1 cellular context compared by ENCODE assay signal in the genomic region with DNA sequence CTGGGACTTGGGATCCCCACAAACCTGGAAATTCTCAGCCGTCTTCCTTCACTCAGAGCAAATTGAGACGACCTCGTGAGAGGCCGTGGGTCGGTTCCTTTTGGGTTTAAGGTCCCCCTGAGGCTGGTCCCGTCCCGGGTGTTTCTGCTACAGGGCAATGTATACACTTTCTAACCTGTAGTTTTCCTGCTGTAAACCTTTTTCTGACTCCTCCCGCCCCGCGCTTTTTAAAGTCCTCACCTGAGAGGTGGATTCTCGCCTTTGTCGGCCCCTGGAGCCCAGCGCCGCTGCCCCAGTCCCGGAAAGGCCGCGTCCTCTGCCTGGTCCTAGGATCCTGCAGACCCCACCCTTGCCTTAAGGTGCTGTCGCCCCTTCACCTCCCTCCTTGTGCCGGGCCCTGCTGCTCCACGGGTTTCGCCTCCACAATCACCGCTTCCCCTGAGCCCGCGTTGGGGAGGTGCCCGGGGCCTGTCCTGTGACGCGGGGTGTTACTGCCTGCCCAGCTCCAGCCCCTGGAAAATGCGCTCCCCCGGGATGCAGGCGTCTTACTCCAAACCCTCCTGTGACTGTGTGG.
TF ChIP-seq lines count a peak whose summit lies in the region.

No MANE protein-coding gene starts in this region.

TF ChIP-seq in HepG2, 621 proteins besides CTCF, POLR2A, EP300 and RAD21:
- TF ChIP-seq GFI1 (CRISPR knock-in tag; IDR thresholded peaks at IDR 0.05; ENCODE audit: borderline replicate concordance) (0 out of 2 replicates have a peak, but pooled peaks have one; percentile 51), ZFP91 (CRISPR knock-in tag; IDR thresholded peaks at IDR 0.05; ENCODE audit: borderline replicate concordance) (0 out of 2 replicates have a peak, but pooled peaks have one; percentile 24), ZNF772 (CRISPR knock-in tag; IDR thresholded peaks at IDR 0.05) (0 out of 2 replicates have a peak, but pooled peaks have one; percentile 29), RBFOX2 (IDR thresholded peaks at IDR 0.05; ENCODE audit: low read depth, low read length) (peak; percentile 9; the same call in 1 of the 2 replicates), RBM39 (IDR thresholded peaks at IDR 0.05; ENCODE audit: low read depth, low read length, poor library complexity, severe bottlenecking) (peak; percentile 16), UBTF (CRISPR knock-in tag; IDR thresholded peaks at IDR 0.05) (peak; percentile 15; the same call in 1 of the 2 replicates), KLF16 (CRISPR knock-in tag; IDR thresholded peaks at IDR 0.05) (0 out of 4 replicates have a peak, but pooled peaks of 1 of the 2 experiments have one; percentile 3), AGO2 (optimal IDR thresholded peaks at IDR 0.05; ENCODE audit: low read depth, low read length) (peak; percentile 25), ZNF776 (CRISPR knock-in tag; IDR thresholded peaks at IDR 0.05) (0 out of 2 replicates have a peak, but pooled peaks have one; percentile 0), ZKSCAN8 (CRISPR knock-in tag; IDR thresholded peaks at IDR 0.05; ENCODE audit: borderline replicate concordance) (no peak), HIVEP1 (CRISPR knock-in tag; IDR thresholded peaks at IDR 0.05) (no peak), ZNF510 (CRISPR knock-in tag; IDR thresholded peaks at IDR 0.05; ENCODE audit: low read depth) (0 out of 2 replicates have a peak, but pooled peaks have one; percentile 14), GATAD1 (CRISPR knock-in tag; IDR thresholded peaks at IDR 0.05) (0 out of 2 replicates have a peak, but pooled peaks have one; percentile 1), AHR (CRISPR knock-in tag; IDR thresholded peaks at IDR 0.05) (no peak), YY1 (IDR thresholded peaks at IDR 0.05; ENCODE audit: insufficient read depth, insufficient replicate concordance, low read depth, low read length) (no peak)
- TF ChIP-seq, protein P1, sequence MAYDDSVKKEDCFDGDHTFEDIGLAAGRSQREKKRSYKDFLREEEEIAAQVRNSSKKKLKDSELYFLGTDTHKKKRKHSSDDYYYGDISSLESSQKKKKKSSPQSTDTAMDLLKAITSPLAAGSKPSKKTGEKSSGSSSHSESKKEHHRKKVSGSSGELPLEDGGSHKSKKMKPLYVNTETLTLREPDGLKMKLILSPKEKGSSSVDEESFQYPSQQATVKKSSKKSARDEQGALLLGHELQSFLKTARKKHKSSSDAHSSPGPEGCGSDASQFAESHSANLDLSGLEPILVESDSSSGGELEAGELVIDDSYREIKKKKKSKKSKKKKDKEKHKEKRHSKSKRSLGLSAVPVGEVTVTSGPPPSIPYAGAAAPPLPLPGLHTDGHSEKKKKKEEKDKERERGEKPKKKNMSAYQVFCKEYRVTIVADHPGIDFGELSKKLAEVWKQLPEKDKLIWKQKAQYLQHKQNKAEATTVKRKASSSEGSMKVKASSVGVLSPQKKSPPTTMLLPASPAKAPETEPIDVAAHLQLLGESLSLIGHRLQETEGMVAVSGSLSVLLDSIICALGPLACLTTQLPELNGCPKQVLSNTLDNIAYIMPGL (CRISPR knock-in tag; IDR thresholded peaks at IDR 0.05; ENCODE audit: borderline replicate concordance in 1 of 2, low read depth in 1 of 2), result 0 out of 4 replicates have a peak, but pooled peaks of 1 of the 2 experiments have one; percentile 12
TF ChIP-seq in HepG2: peak in this region for 12.
